22 cellular contexts compared by ENCODE assay signal in genomic region chr9:37096628-37097027, GRCh38. TPM values are rescaled to one million over a fixed set of nuclear protein-coding genes. Genes with fewer than 3 reads are reported as not detected.
A peak's percentile ranks its signal among the peaks of the same experiment; 100 is the strongest.
DNase-seq lines count a peak whose midpoint lies in the region; ATAC-seq, FAIRE-seq and TF ChIP-seq lines count a peak whose summit lies in the region.
"Had no signal": no experiment of that assay in that cellular context is flagged by ENCODE, and none has a peak within 500 bp of the region (broad histone marks: within the 10 kb centered on the region; RNA-seq: fewer than 3 reads in every experiment).

No MANE protein-coding gene starts in this region.

- H2AFZ ChIP-seq in HepG2 (ENCODE audit: low read length) (no peak overlapping the region), OCI-LY1 (ENCODE audit: low read length) (no peak overlapping the region)

- no peak for FAIRE-seq in HepG2 (lab: Jason Lieb, UNC)
- FAIRE-seq: A549, D721Med, G401.6, GM12891, GM19239 had no signal

- H4K20me1 ChIP-seq in HepG2 (ENCODE audit: insufficient read depth, low read length) (no peaks in the 10 kb centered on the region), OCI-LY1 (ENCODE audit: insufficient read depth, low read length) (no peaks in the 10 kb centered on the region)
- H4K20me1 ChIP-seq: BLaER1 treated with 17β-estradiol and CSF1 and Interleukin-3, amounts not matched to agents 10 nM and 100 nM had no signal

- H3K4me2 ChIP-seq in HepG2 (ENCODE audit: low read depth, low read length) (no peak overlapping the region), OCI-LY1 (ENCODE audit: low read length) (no peak overlapping the region)
- H3K4me2 ChIP-seq: A549; BLaER1 treated with 17β-estradiol and CSF1 and Interleukin-3, amounts not matched to agents 10 nM and 100 nM had no signal

- H3K79me2 ChIP-seq in HepG2 (ENCODE audit: insufficient read depth, low read length) (no peaks in the 10 kb centered on the region), OCI-LY1 (ENCODE audit: insufficient read depth, low read length) (no peaks in the 10 kb centered on the region)

- no peaks in the 10 kb centered on the region for H3K9me3 Mint-ChIP-seq in stimulated activated naive B cell treated with anti-CD40 and anti-IgM and Interleukin-4, amounts not matched to agents 10 μg/mL and 1 μg/mL and 100 μg/mL, for 72 hours
- H3K9me3 Mint-ChIP-seq: CD4-positive, alpha-beta T cell; CD8-positive, alpha-beta T cell had no signal

- H3K27me3 Mint-ChIP-seq in stimulated activated naive B cell treated with anti-CD40 and anti-IgM and Interleukin-4, amounts not matched to agents 10 μg/mL and 1 μg/mL and 100 μg/mL, for 72 hours = no peaks in the 10 kb centered on the region
- H3K27me3 Mint-ChIP-seq: B cell; CD4-positive, alpha-beta T cell had no signal

- TF ChIP-seq CTCF in HepG2 (CRISPR knock-in tag; IDR thresholded peaks at IDR 0.05) (no peak), right lobe of liver (IDR thresholded peaks at IDR 0.05) (no peak), OCI-LY1 (IDR thresholded peaks at IDR 0.05; ENCODE audit: low read length) (no peak)

- ATAC-seq in HepG2 (peak; percentile 31; the same call in 1 of the 3 replicates), right lobe of liver (no peak)
- no peak for ATAC-seq in stimulated activated naive B cell treated with anti-CD40 and anti-IgM and Interleukin-4, amounts not matched to agents 10 μg/mL and 1 μg/mL and 100 μg/mL, for 72 hours (replicated peaks)
- ATAC-seq: A549; CD8-positive, alpha-beta T cell had no signal

- in situ Hi-C loops in HepG2 (cut with HindIII; ENCODE audit: extremely low pct_ligation_motif_present, low pct_unique_long_range_greater_than_20kb) = no loop called here

- CTCF ChIA-PET in HepG2 (lab: Yijun Ruan, JAX; ENCODE audit: low intra/inter-chr PET ratio, low total read pairs) = no interaction called here

- no peaks in the 10 kb centered on the region for H3K9me3 ChIP-seq in HepG2 (ENCODE audit: low read length)
- H3K9me3 ChIP-seq in right lobe of liver = no peaks in the 10 kb centered on the region
- no peaks in the 10 kb centered on the region for H3K9me3 ChIP-seq in OCI-LY1 (ENCODE audit: low read length)
- H3K9me3 ChIP-seq: A549; BLaER1 treated with 17β-estradiol and CSF1 and Interleukin-3, amounts not matched to agents 10 nM and 100 nM; Caco-2 had no signal

- H3K27ac ChIP-seq in HepG2 (ENCODE audit: extremely low read length, insufficient read depth, low read length) (no peak overlapping the region), right lobe of liver (no peak overlapping the region), OCI-LY1 (ENCODE audit: low read depth, low read length, poor library complexity, severe bottlenecking) (peak overlapping the region; percentile 50)
- H3K27ac ChIP-seq: 22Rv1; A549; BLaER1 treated with 17β-estradiol and CSF1 and Interleukin-3, amounts not matched to agents 10 nM and 100 nM; C4-2B had no signal

- no peak overlapping the region for H3K9ac ChIP-seq in HepG2 (ENCODE audit: insufficient read depth, low read depth, low read length)
- H3K9ac ChIP-seq in OCI-LY1 (ENCODE audit: low read length) = no peak overlapping the region
- H3K9ac ChIP-seq: BLaER1 treated with 17β-estradiol and CSF1 and Interleukin-3, amounts not matched to agents 10 nM and 100 nM had no signal

- H3K4me1 ChIP-seq in HepG2 (ENCODE audit: insufficient read depth, low read length) = peaks cover 33% of the 10 kb centered on the region
- H3K4me1 ChIP-seq in right lobe of liver = no peaks in the 10 kb centered on the region
- H3K4me1 ChIP-seq in OCI-LY1 (ENCODE audit: insufficient read depth, low read length, severe bottlenecking) = peaks cover 47% of the 10 kb centered on the region
- H3K4me1 ChIP-seq: A549; BLaER1 treated with 17β-estradiol and CSF1 and Interleukin-3, amounts not matched to agents 10 nM and 100 nM; Caco-2 had no signal

- no peaks in the 10 kb centered on the region for H3K27me3 ChIP-seq in HepG2 (ENCODE audit: control insufficient read depth in 1 of 2, insufficient read depth in 2 of 2, low read length in 2 of 2)
- no peaks in the 10 kb centered on the region for H3K27me3 ChIP-seq in right lobe of liver
- H3K27me3 ChIP-seq in OCI-LY1 (ENCODE audit: insufficient read depth, low read length) = no peaks in the 10 kb centered on the region
- H3K27me3 ChIP-seq: BLaER1 treated with 17β-estradiol and CSF1 and Interleukin-3, amounts not matched to agents 10 nM and 100 nM had no signal

- no peak for TF ChIP-seq EP300 in HepG2 (IDR thresholded peaks at IDR 0.05; ENCODE audit: low read depth in 2 of 2, low read length in 2 of 2)
- no peak for TF ChIP-seq EP300 in HepG2 (CRISPR knock-in tag; IDR thresholded peaks at IDR 0.05; ENCODE audit: borderline replicate concordance)

- intact Hi-C loops in HepG2 (cut with micrococcal nuclease; ENCODE audit: unreplicated experiment) = no loop called here
- intact Hi-C loops in right lobe of liver (cut with DNase I) = no loop called here

- 26% methylated on average over 4 of the region's 4 CpGs for WGBS in HepG2 (ENCODE audit: low lambda C conversion rate)
- 75% methylated on average over 4 of the region's 4 CpGs for WGBS in right lobe of liver (ENCODE audit: insufficient coverage, low coverage, low lambda C conversion rate, missing lambda C conversion rate)

- POLR2A ChIA-PET in HepG2 (lab: Yijun Ruan, JAX) = interaction anchor here (2.4 kb wide), 1 partner anchor 24 kb away, joined by 7 read pairs; the partner anchor contains the start of gene ZCCHC7

- no peak overlapping the region for H3K27ac Mint-ChIP-seq in stimulated activated naive B cell treated with anti-CD40 and anti-IgM and Interleukin-4, amounts not matched to agents 10 μg/mL and 1 μg/mL and 100 μg/mL, for 72 hours
- H3K27ac Mint-ChIP-seq: B cell; CD4-positive, alpha-beta T cell; CD8-positive, alpha-beta T cell had no signal

- peaks cover 7% of the 10 kb centered on the region; the same call in 1 of the 2 replicates for H3F3A ChIP-seq in OCI-LY1 (ENCODE audit: insufficient read depth, low read length)

- H3K36me3 ChIP-seq in HepG2 (replicated peaks in 1 of 2; ENCODE audit: control insufficient read depth in 1 of 2, insufficient read depth in 2 of 2, low read length in 2 of 2) = no peaks in the 10 kb centered on the region
- no peaks in the 10 kb centered on the region for H3K36me3 ChIP-seq in right lobe of liver
- H3K36me3 ChIP-seq in OCI-LY1 (ENCODE audit: insufficient read depth, low read length) = peaks cover 5% of the 10 kb centered on the region; the same call in 1 of the 2 replicates

- H3K4me3 Mint-ChIP-seq in stimulated activated naive B cell treated with anti-CD40 and anti-IgM and Interleukin-4, amounts not matched to agents 10 μg/mL and 1 μg/mL and 100 μg/mL, for 72 hours = no peak overlapping the region
- H3K4me3 Mint-ChIP-seq: B cell; CD4-positive, alpha-beta T cell; CD8-positive, alpha-beta T cell had no signal

- no peak overlapping the region for H3K4me3 ChIP-seq in HepG2 (replicated peaks in 1 of 3; ENCODE audit: insufficient read depth in 1 of 3, low read depth in 2 of 3, low read length in 3 of 3)
- H3K4me3 ChIP-seq in right lobe of liver = no peak overlapping the region
- H3K4me3 ChIP-seq in OCI-LY1 (ENCODE audit: low read depth, low read length, poor library complexity, severe bottlenecking) = no peak overlapping the region
- H3K4me3 ChIP-seq: A549; BLaER1 treated with 17β-estradiol and CSF1 and Interleukin-3, amounts not matched to agents 10 nM and 100 nM had no signal

- no peak for TF ChIP-seq RAD21 in HepG2 (CRISPR knock-in tag; IDR thresholded peaks at IDR 0.05)

- H3K9me2 ChIP-seq in OCI-LY1 (ENCODE audit: low read depth, low read length) = no peaks in the 10 kb centered on the region

- TF ChIP-seq POLR2A in HepG2 (IDR thresholded peaks at IDR 0.05; ENCODE audit: insufficient read depth in 1 of 2, low read depth in 2 of 2, low read length in 2 of 2) (no peak), right lobe of liver (IDR thresholded peaks at IDR 0.05) (no peak)

- H3K36me3 Mint-ChIP-seq in stimulated activated naive B cell treated with anti-CD40 and anti-IgM and Interleukin-4, amounts not matched to agents 10 μg/mL and 1 μg/mL and 100 μg/mL, for 72 hours = peaks cover 0 to 3% of the 10 kb centered on the region in 2 donors
- H3K36me3 Mint-ChIP-seq: CD8-positive, alpha-beta T cell had no signal

- DNase-seq in HepG2 (ENCODE audit: low spot score) (no peak), right lobe of liver (no peak), dedifferentiated amniotic fluid mesenchymal stem cell (ENCODE audit: extremely low spot score) (peak; percentile 11), HT-29 (ENCODE audit: low spot score) (no peak)
- no peak for DNase-seq in stimulated activated naive B cell treated with anti-CD40 and anti-IgM and Interleukin-4, amounts not matched to agents 10 μg/mL and 1 μg/mL and 100 μg/mL, for 72 hours
- DNase-seq: AML-193; Calu3; CD4-positive, alpha-beta T cell; CD8-positive, alpha-beta T cell; DMS79 treated with DMSO at 0.1 percent for 48 hours; GF-D8 had no signal

- peaks cover 19 to 31% of the 10 kb centered on the region in 2 donors for H3K4me1 Mint-ChIP-seq in stimulated activated naive B cell treated with anti-CD40 and anti-IgM and Interleukin-4, amounts not matched to agents 10 μg/mL and 1 μg/mL and 100 μg/mL, for 72 hours

- BruUV-seq in HepG2 (replicated peaks; lab: Mats Ljungman, UMichigan) = no TSS peak

RNA-seq across cellular contexts. Expression of gene ZCCHC7, which starts 23.7 kb away (rescaled TPM):
- total RNA-seq in HepG2 (2016; rRNA removed; fragmentation: Illumina TruSeq; extraction: Trizol) (13.6 and 15.9 TPM in 2 replicates), right lobe of liver (10 to 100 TPM in 1 of 6 experiments, 1 to 10 TPM in 5; 5.9 to 10.0 (median 7.2) TPM)
- total RNA-seq in HepG2 (2016; cell fraction: cytosol; rRNA removed; fragmentation: Illumina TruSeq; extraction: Trizol; ENCODE audit: low read depth) = 41.0 and 45.3 TPM in 2 replicates
- total RNA-seq in HepG2 (2016; cell fraction: insoluble cytoplasmic fraction; rRNA removed; fragmentation: Illumina TruSeq; extraction: Trizol) = 12.7 and 14.9 TPM in 2 replicates
- total RNA-seq in HepG2 (2016; cell fraction: membrane; rRNA removed; fragmentation: Illumina TruSeq; extraction: Trizol) = 16.7 and 18.8 TPM in 2 replicates
- total RNA-seq in HepG2 (2016; cell fraction: nucleus; rRNA removed; fragmentation: Illumina TruSeq; extraction: Trizol) = 19.4 and 21.0 TPM in 2 replicates
- 11.3 and 19.3 TPM in 2 replicates for polyA plus RNA-seq in HepG2 (2011; rRNA removed)
- polyA plus RNA-seq in HepG2 (2011; cell fraction: cytosol; rRNA removed) = 10.0 and 12.0 TPM in 2 replicates
- polyA plus RNA-seq in HepG2 (2011; cell fraction: nucleus; rRNA removed) = 7.8 and 10.0 TPM in 2 replicates
- polyA plus RNA-seq in HepG2 (2012) = 11.7 and 13.3 TPM in 2 replicates
- 2.0 and 2.1 TPM in 2 replicates for polyA plus RNA-seq in HepG2 (2016; cell fraction: cytosol; fragmentation: Illumina TruSeq; extraction: Trizol; ENCODE audit: low read depth)
- polyA plus RNA-seq in HepG2 (2016; cell fraction: insoluble cytoplasmic fraction; fragmentation: Illumina TruSeq; extraction: Trizol; ENCODE audit: low read depth) = 14.4 and 18.0 TPM in 2 replicates
- 4.1 and 4.7 TPM in 2 replicates for polyA plus RNA-seq in HepG2 (2016; cell fraction: membrane; fragmentation: Illumina TruSeq; extraction: Trizol; ENCODE audit: low read depth)
- 9.4 and 12.5 TPM in 2 replicates for polyA plus RNA-seq in HepG2 (2016; cell fraction: nucleus; fragmentation: Illumina TruSeq; extraction: Trizol; ENCODE audit: insufficient read depth, low read depth)
- polyA minus RNA-seq in HepG2 (2011; rRNA and poly(A)+ RNA removed; ENCODE audit: low replicate concordance) = 26.5 and 26.9 TPM in 2 replicates
- polyA minus RNA-seq in HepG2 (2011; cell fraction: cytosol; rRNA and poly(A)+ RNA removed) = 14.2 and 21.8 TPM in 2 replicates
- 39.1 and 44.0 TPM in 2 replicates for polyA minus RNA-seq in HepG2 (2011; cell fraction: nucleus; rRNA and poly(A)+ RNA removed)
- total RNA-seq in HT-29 (2014; rRNA removed; shearing (Covaris generic)) = 2.7 and 4.6 TPM in 2 replicates
